ENCODE assay signal across 12 cellular contexts in genomic region chr12:66453837-66454236, GRCh38.
A peak's percentile ranks its signal among the peaks of the same experiment; 100 is the strongest.
DNase-seq lines count a peak whose midpoint lies in the region; ATAC-seq and TF ChIP-seq lines count a peak whose summit lies in the region.
"Had no signal": no experiment of that assay in that cellular context is flagged by ENCODE, and none has a peak within 500 bp of the region (broad histone marks: within the 10 kb centered on the region; RNA-seq: fewer than 3 reads in every experiment).

No MANE protein-coding gene starts in this region.

- H3K27me3 Mint-ChIP-seq in activated T-cell treated with anti-CD3 and anti-CD28 coated beads, Interleukin-2, amount 50 U/mL, for 72 hours (ENCODE audit: low read depth): no peaks in the 10 kb centered on the region
- H3K27me3 Mint-ChIP-seq in activated T-cell treated with anti-CD3 and anti-CD28 coated beads, Interleukin-2, amount 50 U/mL, for 24 hours: peaks cover 17% of the 10 kb centered on the region

- H3K36me3 ChIP-seq in gastrocnemius medialis: no peaks in the 10 kb centered on the region
- H3K36me3 ChIP-seq: brain microvascular endothelial cell had no signal

- H3K9me3 ChIP-seq in gastrocnemius medialis: no peaks in the 10 kb centered on the region
- H3K9me3 ChIP-seq: esophagus muscularis mucosa had no signal

- in situ Hi-C loops in gastrocnemius medialis (cut with MboI; ENCODE audit: low sequenced_read_pairs in 4 of 4): no loop called here

- no peak overlapping the region for H3K27ac Mint-ChIP-seq in activated T-cell treated with anti-CD3 and anti-CD28 coated beads, Interleukin-2, amount 50 U/mL, for 72 hours
- H3K27ac Mint-ChIP-seq in activated T-cell treated with anti-CD3 and anti-CD28 coated beads, Interleukin-2, amount 50 U/mL, for 24 hours: no peak overlapping the region
- H3K27ac Mint-ChIP-seq: immature natural killer cell had no signal

- no peaks in the 10 kb centered on the region for H3K9me3 Mint-ChIP-seq in activated T-cell treated with anti-CD3 and anti-CD28 coated beads, Interleukin-2, amount 50 U/mL, for 72 hours
- H3K9me3 Mint-ChIP-seq in activated T-cell treated with anti-CD3 and anti-CD28 coated beads, Interleukin-2, amount 50 U/mL, for 24 hours: no peaks in the 10 kb centered on the region
- H3K9me3 Mint-ChIP-seq: immature natural killer cell had no signal

- H3K27ac ChIP-seq in gastrocnemius medialis: no peak overlapping the region
- H3K27ac ChIP-seq: brain microvascular endothelial cell, esophagus muscularis mucosa, PC-9 had no signal

- TF ChIP-seq POLR2A in gastrocnemius medialis (IDR thresholded peaks at IDR 0.05): no peak

- H3K36me3 Mint-ChIP-seq in activated T-cell treated with anti-CD3 and anti-CD28 coated beads, Interleukin-2, amount 50 U/mL, for 72 hours (ENCODE audit: insufficient read depth in 2 of 2): no peaks in the 10 kb centered on the region
- H3K36me3 Mint-ChIP-seq in activated T-cell treated with anti-CD3 and anti-CD28 coated beads, Interleukin-2, amount 50 U/mL, for 24 hours (ENCODE audit: low read depth): no peaks in the 10 kb centered on the region
- H3K36me3 Mint-ChIP-seq: immature natural killer cell had no signal

- peaks cover 9% of the 10 kb centered on the region for H3K4me1 Mint-ChIP-seq in activated T-cell treated with anti-CD3 and anti-CD28 coated beads, Interleukin-2, amount 50 U/mL, for 72 hours (ENCODE audit: low read depth)
- peaks cover 8% of the 10 kb centered on the region for H3K4me1 Mint-ChIP-seq in activated T-cell treated with anti-CD3 and anti-CD28 coated beads, Interleukin-2, amount 50 U/mL, for 24 hours (ENCODE audit: low read depth)
- H3K4me1 Mint-ChIP-seq: immature natural killer cell had no signal

- H3K4me1 ChIP-seq in gastrocnemius medialis: no peaks in the 10 kb centered on the region
- H3K4me1 ChIP-seq: esophagus muscularis mucosa had no signal

- no peak for TF ChIP-seq CTCF in gastrocnemius medialis (IDR thresholded peaks at IDR 0.05 in 4 of 5, conservative IDR thresholded peaks at IDR 0.05 in 1 of 5)

- H3K27me3 ChIP-seq in gastrocnemius medialis: no peaks in the 10 kb centered on the region
- H3K27me3 ChIP-seq: brain microvascular endothelial cell, esophagus muscularis mucosa had no signal

- peak; percentile 77 to 91 for ATAC-seq in activated T-cell treated with anti-CD3 and anti-CD28 coated beads, Interleukin-2, amount 50 U/mL, for 72 hours (replicated peaks in 1 of 2)
- ATAC-seq in GM21528 (IDR thresholded peaks at IDR 0.05; ENCODE audit: low FRiP score, unreplicated experiment): peak; percentile 85
- ATAC-seq in HG03064 (IDR thresholded peaks at IDR 0.05; ENCODE audit: low read depth, unreplicated experiment): peak; percentile 61
- ATAC-seq in gastrocnemius medialis: no peak

- peak overlapping the region in 1 of 2 donors; percentile 12 for H3K4me3 Mint-ChIP-seq in activated T-cell treated with anti-CD3 and anti-CD28 coated beads, Interleukin-2, amount 50 U/mL, for 72 hours
- H3K4me3 Mint-ChIP-seq in activated T-cell treated with anti-CD3 and anti-CD28 coated beads, Interleukin-2, amount 50 U/mL, for 24 hours: no peak overlapping the region
- H3K4me3 Mint-ChIP-seq: immature natural killer cell had no signal

- no peak overlapping the region for H3K4me3 ChIP-seq in gastrocnemius medialis
- H3K4me3 ChIP-seq: esophagus muscularis mucosa, PC-9 had no signal

- DNase-seq in activated T-cell treated with anti-CD3 and anti-CD28 coated beads, Interleukin-2, amount 50 U/mL, for 72 hours: peak in 1 of 2 donors; percentile 6
- no peak for DNase-seq in activated T-cell treated with anti-CD3 and anti-CD28 coated beads, Interleukin-2, amount 50 U/mL, for 24 hours
- DNase-seq in amniotic epithelial cell (ENCODE audit: low read depth): peak; percentile 40
- DNase-seq in gastrocnemius medialis: no peak
- DNase-seq in NCI-H2171 (lab: John Stamatoyannopoulos, UW): no peak
- DNase-seq in activated CD4-positive, CD25-positive, alpha-beta regulatory T cell (lab: John Stamatoyannopoulos, UW): no peak
- DNase-seq: brain microvascular endothelial cell, immature natural killer cell, PC-9 had no signal

- intact Hi-C loops in gastrocnemius medialis (cut with DNase I; ENCODE audit: low total_unique reads): no loop called here

Comparison
In these comparisons a context has a peak if more than half of its experiments do, and no peak if none do; other contexts are left out.
1. ATAC-seq: peak in activated T-cell treated with anti-CD3 and anti-CD28 coated beads, Interleukin-2, amount 50 U/mL, for 72 hours (2 of 2), GM21528 (single experiment) and HG03064 (single experiment); none in gastrocnemius medialis (0 of 2).